Comparison of ENCODE assay signal across 13 cellular contexts in the genomic region with DNA sequence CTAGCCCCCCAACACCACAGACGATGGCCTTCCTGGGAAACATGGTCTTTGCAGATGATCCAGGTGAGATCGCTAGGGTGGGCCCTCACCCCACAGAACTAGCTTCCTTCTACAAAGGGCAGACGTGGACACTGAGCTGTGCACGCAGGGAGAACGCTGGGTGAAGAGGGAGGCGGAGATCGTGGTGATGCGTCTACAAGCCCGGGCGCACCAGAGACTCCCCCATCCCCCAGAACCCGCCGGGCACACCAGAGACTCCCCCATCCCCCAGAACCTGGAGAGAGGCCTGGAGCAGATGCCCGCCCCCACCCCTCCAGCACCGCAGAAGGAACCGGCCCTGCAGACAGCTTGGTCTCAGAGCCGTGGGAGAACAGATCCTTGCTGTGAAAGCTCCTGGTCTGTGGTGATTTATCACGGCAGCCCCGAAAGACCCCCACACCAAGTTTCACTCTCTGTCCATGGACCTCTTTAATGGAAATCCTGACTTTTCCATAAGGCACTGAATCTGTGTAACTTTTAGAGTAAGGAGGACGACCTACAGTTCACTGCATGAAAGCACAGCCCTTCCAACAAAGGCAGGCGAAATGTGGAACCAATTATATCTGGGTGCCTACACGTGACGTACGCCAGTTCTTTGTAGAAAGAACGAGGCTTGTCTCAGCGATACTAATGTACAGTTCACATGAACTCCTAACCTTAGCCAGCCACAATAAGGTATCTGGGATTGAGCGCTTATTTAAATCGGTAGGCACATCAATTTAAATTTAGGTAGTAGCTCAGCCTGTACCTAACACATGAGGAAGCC.
DNase-seq lines count a peak whose midpoint lies in the region; ATAC-seq and TF ChIP-seq lines count a peak whose summit lies in the region.
"Had no signal": no experiment of that assay in that cellular context is flagged by ENCODE, and none has a peak within 500 bp of the region (broad histone marks: within the 10 kb centered on the region; RNA-seq: fewer than 3 reads in every experiment).

No MANE protein-coding gene starts in this region.

- ATAC-seq in stimulated activated naive CD8-positive, alpha-beta T cell treated with anti-CD3 and anti-CD28 coated beads, Interleukin-15, Interleukin-2, amounts not matched to agents 100 U/mL and 50 U/mL, for 24 hours = no peak
- ATAC-seq in upper lobe of left lung (ENCODE audit: low FRiP score in 2 of 2) = peak; percentile 28 to 45

- H3K27me3 Mint-ChIP-seq in stimulated activated naive CD8-positive, alpha-beta T cell treated with anti-CD3 and anti-CD28 coated beads, Interleukin-15, Interleukin-2, amounts not matched to agents 100 ng/mL and 50 ng/mL, for 24 hours = no peaks in the 10 kb centered on the region
- H3K27me3 Mint-ChIP-seq in activated naive CD8-positive, alpha-beta T cell = no peaks in the 10 kb centered on the region
- H3K27me3 Mint-ChIP-seq in immature natural killer cell (ENCODE audit: low read depth in 3 of 3) = peaks cover 0 to 14% (median 10%) of the 10 kb centered on the region in 3 donors

- WGBS in upper lobe of left lung, 2 donors = 84 to 88% methylated on average over 18 to 25 of the region's 27 CpGs
- 76 to 85% (median 80%) methylated on average over 23 to 27 of the region's 27 CpGs for WGBS in stomach, 5 donors

- H3K27ac ChIP-seq in upper lobe of left lung (no peak overlapping the region), stomach (peak overlapping the region in 1 of 5 donors; percentile 55), Peyer's patch (no peak overlapping the region)

- H3K9me3 ChIP-seq in upper lobe of left lung (no peaks in the 10 kb centered on the region), stomach (no peaks in the 10 kb centered on the region), Peyer's patch (no peaks in the 10 kb centered on the region)
- H3K9me3 ChIP-seq: BLaER1 treated with 17β-estradiol and CSF1 and Interleukin-3, amounts not matched to agents 10 nM and 100 nM; HAP-1 had no signal

- CTCF ChIA-PET in HEK293T (lab: Yijun Ruan, JAX) = interaction anchor here (0.8 kb wide), 1 partner anchor 45 kb away, joined by 3 read pairs; no protein-coding TSS in a partner anchor

- H3K4me3 ChIP-seq in upper lobe of left lung (no peak overlapping the region), stomach (no peak overlapping the region), Peyer's patch (no peak overlapping the region)
- H3K4me3 ChIP-seq: BLaER1 treated with 17β-estradiol and CSF1 and Interleukin-3, amounts not matched to agents 10 nM and 100 nM; HAP-1 had no signal

- H3K4me1 ChIP-seq in upper lobe of left lung = peaks cover 10 to 57% (median 24%) of the 10 kb centered on the region in 4 donors
- peaks cover 20 to 85% (median 51%) of the 10 kb centered on the region in 4 donors for H3K4me1 ChIP-seq in stomach
- peaks cover 0 to 39% (median 9%) of the 10 kb centered on the region in 4 donors for H3K4me1 ChIP-seq in Peyer's patch
- H3K4me1 ChIP-seq: HAP-1 had no signal

- H3K27ac Mint-ChIP-seq in stimulated activated naive CD8-positive, alpha-beta T cell treated with anti-CD3 and anti-CD28 coated beads, Interleukin-15, Interleukin-2, amounts not matched to agents 100 ng/mL and 50 ng/mL, for 24 hours = peak overlapping the region; percentile 50
- H3K27ac Mint-ChIP-seq in activated naive CD8-positive, alpha-beta T cell = peak overlapping the region; percentile 89
- peak overlapping the region in 4 of 6 donors; percentile 5 to 50 (median 25) for H3K27ac Mint-ChIP-seq in immature natural killer cell

- TF ChIP-seq POLR2A in upper lobe of left lung (IDR thresholded peaks at IDR 0.05) (no peak), stomach (IDR thresholded peaks at IDR 0.05) (no peak), Peyer's patch (IDR thresholded peaks at IDR 0.05) (no peak)

- H3K36me3 Mint-ChIP-seq in stimulated activated naive CD8-positive, alpha-beta T cell treated with anti-CD3 and anti-CD28 coated beads, Interleukin-15, Interleukin-2, amounts not matched to agents 100 ng/mL and 50 ng/mL, for 24 hours (ENCODE audit: low read depth) = peaks cover 32% of the 10 kb centered on the region
- no peaks in the 10 kb centered on the region for H3K36me3 Mint-ChIP-seq in activated naive CD8-positive, alpha-beta T cell
- H3K36me3 Mint-ChIP-seq in immature natural killer cell = no peaks in the 10 kb centered on the region

- intact Hi-C loops in stomach (cut with DNase I; ENCODE audit: low total_unique reads) = no loop called here

- H3K27me3 ChIP-seq in upper lobe of left lung = no peaks in the 10 kb centered on the region
- H3K27me3 ChIP-seq in stomach = no peaks in the 10 kb centered on the region
- H3K27me3 ChIP-seq in Peyer's patch = no peaks in the 10 kb centered on the region
- H3K27me3 ChIP-seq: BLaER1 treated with 17β-estradiol and CSF1 and Interleukin-3, amounts not matched to agents 10 nM and 100 nM had no signal

- H3K9me3 Mint-ChIP-seq in stimulated activated naive CD8-positive, alpha-beta T cell treated with anti-CD3 and anti-CD28 coated beads, Interleukin-15, Interleukin-2, amounts not matched to agents 100 ng/mL and 50 ng/mL, for 24 hours = no peaks in the 10 kb centered on the region
- H3K9me3 Mint-ChIP-seq in activated naive CD8-positive, alpha-beta T cell (ENCODE audit: low read depth) = no peaks in the 10 kb centered on the region
- no peaks in the 10 kb centered on the region for H3K9me3 Mint-ChIP-seq in immature natural killer cell

- H3K36me3 ChIP-seq in upper lobe of left lung (no peaks in the 10 kb centered on the region), stomach (peaks cover 0 to 7% (median 3%) of the 10 kb centered on the region in 4 donors), Peyer's patch (no peaks in the 10 kb centered on the region)

- H3K4me3 Mint-ChIP-seq in stimulated activated naive CD8-positive, alpha-beta T cell treated with anti-CD3 and anti-CD28 coated beads, Interleukin-15, Interleukin-2, amounts not matched to agents 100 ng/mL and 50 ng/mL, for 24 hours = no peak overlapping the region
- peak overlapping the region; percentile 8 for H3K4me3 Mint-ChIP-seq in activated naive CD8-positive, alpha-beta T cell
- peak overlapping the region in 4 of 5 donors; percentile 6 to 27 (median 22) for H3K4me3 Mint-ChIP-seq in immature natural killer cell

- no peak for DNase-seq in stimulated activated naive CD8-positive, alpha-beta T cell treated with anti-CD3 and anti-CD28 coated beads, Interleukin-15, Interleukin-2, amounts not matched to agents 100 U/mL and 50 U/mL, for 24 hours
- DNase-seq in immature natural killer cell (no peak), upper lobe of left lung (no peak), HEK293T (ENCODE audit: extremely low spot score) (no peak), stomach (no peak), Peyer's patch (no peak)
- DNase-seq: activated CD4-positive, alpha-beta T cell treated with anti-CD3 and anti-CD28 coated beads for 1 hour; NCI-H345; substantia nigra had no signal

- TF ChIP-seq EP300 in upper lobe of left lung (IDR thresholded peaks at IDR 0.05) = no peak
- TF ChIP-seq EP300 in stomach (IDR thresholded peaks at IDR 0.05) = no peak

- POLR2A ChIA-PET in HEK293T (lab: Yijun Ruan, JAX) = no interaction called here

- no peak for TF ChIP-seq CTCF in upper lobe of left lung (IDR thresholded peaks at IDR 0.05)
- TF ChIP-seq CTCF in stomach (IDR thresholded peaks at IDR 0.05) = no peak
- TF ChIP-seq CTCF in Peyer's patch (IDR thresholded peaks at IDR 0.05) = no peak

- H3K4me1 Mint-ChIP-seq in stimulated activated naive CD8-positive, alpha-beta T cell treated with anti-CD3 and anti-CD28 coated beads, Interleukin-15, Interleukin-2, amounts not matched to agents 100 ng/mL and 50 ng/mL, for 24 hours (ENCODE audit: low read depth) = peaks cover 74% of the 10 kb centered on the region
- peaks cover 71% of the 10 kb centered on the region for H3K4me1 Mint-ChIP-seq in activated naive CD8-positive, alpha-beta T cell (ENCODE audit: low read depth)
- peaks cover 75 to 81% of the 10 kb centered on the region in 2 donors for H3K4me1 Mint-ChIP-seq in immature natural killer cell

TF ChIP-seq in HEK293T, 16 proteins besides CTCF, POLR2A, EP300 and RAD21:
- TF ChIP-seq CTBP1 (IDR thresholded peaks at IDR 0.05; ENCODE audit: borderline replicate concordance) = no peak
- no peak for TF ChIP-seq FOXM1 (IDR thresholded peaks at IDR 0.05; ENCODE audit: borderline replicate concordance)
- no peak for TF ChIP-seq ELF4 (IDR thresholded peaks at IDR 0.05)
- TF ChIP-seq, protein P1, sequence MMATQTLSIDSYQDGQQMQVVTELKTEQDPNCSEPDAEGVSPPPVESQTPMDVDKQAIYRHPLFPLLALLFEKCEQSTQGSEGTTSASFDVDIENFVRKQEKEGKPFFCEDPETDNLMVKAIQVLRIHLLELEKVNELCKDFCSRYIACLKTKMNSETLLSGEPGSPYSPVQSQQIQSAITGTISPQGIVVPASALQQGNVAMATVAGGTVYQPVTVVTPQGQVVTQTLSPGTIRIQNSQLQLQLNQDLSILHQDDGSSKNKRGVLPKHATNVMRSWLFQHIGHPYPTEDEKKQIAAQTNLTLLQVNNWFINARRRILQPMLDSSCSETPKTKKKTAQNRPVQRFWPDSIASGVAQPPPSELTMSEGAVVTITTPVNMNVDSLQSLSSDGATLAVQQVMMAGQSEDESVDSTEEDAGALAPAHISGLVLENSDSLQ (IDR thresholded peaks at IDR 0.05) = no peak
- no peak for TF ChIP-seq ARNT (IDR thresholded peaks at IDR 0.05)
- TF ChIP-seq ZNF384 (IDR thresholded peaks at IDR 0.05) = no peak
- TF ChIP-seq NFRKB (IDR thresholded peaks at IDR 0.05) = no peak
- TF ChIP-seq SUZ12 (IDR thresholded peaks at IDR 0.05) = no peak
- TF ChIP-seq SP1 (IDR thresholded peaks at IDR 0.05) = no peak
- TF ChIP-seq LEF1 (IDR thresholded peaks at IDR 0.05; ENCODE audit: borderline replicate concordance) = no peak
- no peak for TF ChIP-seq FOXK2 (IDR thresholded peaks at IDR 0.05)
- TF ChIP-seq HDGF (IDR thresholded peaks at IDR 0.05; ENCODE audit: borderline replicate concordance) = no peak
- no peak for TF ChIP-seq TARDBP (IDR thresholded peaks at IDR 0.05)
- TF ChIP-seq FOXA1 (IDR thresholded peaks at IDR 0.05) = no peak
- TF ChIP-seq L3MBTL2 (conservative IDR thresholded peaks at IDR 0.05) = no peak

Comparison
In these comparisons a context has a peak if more than half of its experiments do, and no peak if none do; other contexts are left out.
1. H3K27ac Mint-ChIP-seq: peak in every context shown above with its lines; median percentile 89 in activated naive CD8-positive, alpha-beta T cell; 50 in stimulated activated naive CD8-positive, alpha-beta T cell treated with anti-CD3 and anti-CD28 coated beads, Interleukin-15, Interleukin-2, amounts not matched to agents 100 ng/mL and 50 ng/mL, for 24 hours; 25 in immature natural killer cell.